Comparison of ENCODE assay signal across 8 cellular contexts in genomic region chr13:107867701-107868661, GRCh38.
A peak's percentile ranks its signal among the peaks of the same experiment; 100 is the strongest.
DNase-seq lines count a peak whose midpoint lies in the region; ATAC-seq, FAIRE-seq and TF ChIP-seq lines count a peak whose summit lies in the region.

No MANE protein-coding gene starts in this region.

- H3K36me3 Mint-ChIP-seq in activated CD8-positive, alpha-beta T cell treated with anti-CD3 and anti-CD28 coated beads for 36 hours (ENCODE audit: low read depth) = no peaks in the 10 kb centered on the region

- DNase-seq in D721Med (ENCODE audit: insufficient read length, low spot score) (no peak), NCI-H1105 (lab: John Stamatoyannopoulos, UW) (peak; percentile 79), globus pallidus (ENCODE audit: low spot score) (peak; percentile 9), prostate gland (ENCODE audit: low spot score) (no peak), cortex of kidney (lab: John Stamatoyannopoulos, UW) (no peak)
- peak; percentile 13 for DNase-seq in activated CD8-positive, alpha-beta T cell treated with anti-CD3 and anti-CD28 coated beads for 36 hours

- peaks cover 36% of the 10 kb centered on the region for H3K27me3 Mint-ChIP-seq in activated CD8-positive, alpha-beta T cell treated with anti-CD3 and anti-CD28 coated beads for 36 hours

- ATAC-seq in activated CD8-positive, alpha-beta T cell treated with anti-CD3 and anti-CD28 coated beads for 36 hours = no peak
- no peak for ATAC-seq in GM18870 (IDR thresholded peaks at IDR 0.05; ENCODE audit: unreplicated experiment)
- ATAC-seq in GM21360 (IDR thresholded peaks at IDR 0.05; ENCODE audit: unreplicated experiment) = no peak

- CTCF ChIA-PET in activated CD8-positive, alpha-beta T cell treated with anti-CD3 and anti-CD28 coated beads for 36 hours (lab: Charles Lee) = no interaction called here

- no peak overlapping the region for H3K27ac Mint-ChIP-seq in activated CD8-positive, alpha-beta T cell treated with anti-CD3 and anti-CD28 coated beads for 36 hours

- peak overlapping the region; percentile 6 to 30 for H3K4me3 ChIP-seq in prostate gland

- intact Hi-C loops in activated CD8-positive, alpha-beta T cell treated with anti-CD3 and anti-CD28 coated beads for 36 hours (cut with micrococcal nuclease) = no loop called here
- intact Hi-C loops in prostate gland (cut with DNase I) = no loop called here

- peak; percentile 49 for TF ChIP-seq CTCF in D721Med (IDR thresholded peaks at IDR 0.05; ENCODE audit: insufficient read depth, missing control alignments)
- peak; percentile 19 for TF ChIP-seq CTCF in activated CD8-positive, alpha-beta T cell treated with anti-CD3 and anti-CD28 coated beads for 36 hours (IDR thresholded peaks at IDR 0.05)
- TF ChIP-seq CTCF in prostate gland (IDR thresholded peaks at IDR 0.05) = peak in 1 of 4 experiments; percentile 19

- H3K27ac ChIP-seq in prostate gland = no peak overlapping the region

- peaks cover 3% of the 10 kb centered on the region for H3K9me3 Mint-ChIP-seq in activated CD8-positive, alpha-beta T cell treated with anti-CD3 and anti-CD28 coated beads for 36 hours

- peaks cover 6% of the 10 kb centered on the region for H3K4me1 Mint-ChIP-seq in activated CD8-positive, alpha-beta T cell treated with anti-CD3 and anti-CD28 coated beads for 36 hours (ENCODE audit: low read depth)

- POLR2A ChIA-PET in activated CD8-positive, alpha-beta T cell treated with anti-CD3 and anti-CD28 coated beads for 36 hours (lab: Charles Lee) = no interaction called here

- no peaks in the 10 kb centered on the region for H3K36me3 ChIP-seq in prostate gland

- no peak for TF ChIP-seq POLR2A in prostate gland (IDR thresholded peaks at IDR 0.05)

- H3K4me1 ChIP-seq in prostate gland (replicated peaks) = no peaks in the 10 kb centered on the region

- H3K4me3 Mint-ChIP-seq in activated CD8-positive, alpha-beta T cell treated with anti-CD3 and anti-CD28 coated beads for 36 hours = peak overlapping the region; percentile 60

- H3K9me3 ChIP-seq in prostate gland = no peaks in the 10 kb centered on the region

- 1% methylated on average over 81 of the region's 81 CpGs for WGBS in prostate gland

- peaks cover 5% of the 10 kb centered on the region for H3K27me3 ChIP-seq in prostate gland (replicated peaks; ENCODE audit: insufficient read depth)

- FAIRE-seq in D721Med (lab: Jason Lieb, UNC) = no peak

Comparison
In these comparisons a context has a peak if more than half of its experiments do, and no peak if none do; other contexts are left out.
1. DNase-seq: peak in NCI-H1105 (single experiment), activated CD8-positive, alpha-beta T cell treated with anti-CD3 and anti-CD28 coated beads for 36 hours (single experiment) and globus pallidus (single experiment); none in D721Med (single experiment), prostate gland (single experiment) and cortex of kidney (single experiment).